Comparison of ENCODE assay signal across 7 cellular contexts in genomic region chr2:95681589-95682081, GRCh38.
DNase-seq lines count a peak whose midpoint lies in the region; ATAC-seq and TF ChIP-seq lines count a peak whose summit lies in the region.
"Not testable (repeated sequence)": the region's sequence is repeated elsewhere in the genome, so short reads cannot be mapped to it uniquely, and the experiment has no call there.

No MANE protein-coding gene starts in this region.

- H3K4me3 ChIP-seq in adrenal gland; fibroblast of mammary gland (ENCODE audit: control insufficient read depth, low read depth, low read length); left ventricle myocardium inferior; right lobe of liver; skeletal muscle cell (ENCODE audit: low read depth, low read length): not testable (repeated sequence)

- 19 to 31% (median 24%) methylated on average over 3 to 6 of the region's 6 CpGs for WGBS in adrenal gland, 4 donors
- 5% methylated on average over 2 of the region's 6 CpGs for WGBS in right lobe of liver (ENCODE audit: insufficient coverage, low coverage, low lambda C conversion rate, missing lambda C conversion rate)

- peak; percentile 19 for DNase-seq in EL
- DNase-seq in M059J (ENCODE audit: low read depth) = peak; percentile 43
- peak in 4 of 7 donors; percentile 47 to 71 (median 52) for DNase-seq in adrenal gland
- DNase-seq in fibroblast of mammary gland (ENCODE audit: low read depth) = peak; percentile 76
- DNase-seq in left ventricle myocardium inferior = not testable (repeated sequence)
- DNase-seq in right lobe of liver = peak in 1 of 3 donors; percentile 34
- DNase-seq in skeletal muscle cell (ENCODE audit: low read depth) = peak; percentile 39

- not testable (repeated sequence) for H3K4me1 ChIP-seq in adrenal gland (replicated peaks in 1 of 2)
- H3K4me1 ChIP-seq in left ventricle myocardium inferior = peaks cover 24% of the 10 kb centered on the region
- peaks cover 0 to 30% (median 8%) of the 10 kb centered on the region in 4 donors for H3K4me1 ChIP-seq in right lobe of liver

- H3K27me3 ChIP-seq in adrenal gland; left ventricle myocardium inferior (ENCODE audit: low read depth); right lobe of liver: not testable (repeated sequence)

- TF ChIP-seq CTCF in adrenal gland (IDR thresholded peaks at IDR 0.05); fibroblast of mammary gland (conservative IDR thresholded peaks at IDR 0.05; ENCODE audit: control insufficient read depth, insufficient read depth, low read depth, low read length); left ventricle myocardium inferior (IDR thresholded peaks at IDR 0.05; ENCODE audit: borderline replicate concordance); right lobe of liver (IDR thresholded peaks at IDR 0.05): not testable (repeated sequence)

- not testable (repeated sequence) for H3K9me3 ChIP-seq in adrenal gland (replicated peaks in 1 of 3); left ventricle myocardium inferior (replicated peaks); right lobe of liver

- intact Hi-C loops in adrenal gland (cut with DNase I); left ventricle myocardium inferior (cut with micrococcal nuclease); right lobe of liver (cut with DNase I): not testable (repeated sequence)

- H3K36me3 ChIP-seq in adrenal gland (replicated peaks in 1 of 2); left ventricle myocardium inferior; right lobe of liver: not testable (repeated sequence)

- peak; percentile 55 to 69 (median 60) for ATAC-seq in right lobe of liver

- TF ChIP-seq POLR2A in adrenal gland (IDR thresholded peaks at IDR 0.05) = peak in 1 of 2 donors; percentile 16
- not testable (repeated sequence) for TF ChIP-seq POLR2A in right lobe of liver (IDR thresholded peaks at IDR 0.05)

- peak overlapping the region in 1 of 5 donors; percentile 71 for H3K27ac ChIP-seq in adrenal gland
- peak overlapping the region; percentile 51 for H3K27ac ChIP-seq in left ventricle myocardium inferior (replicated peaks)
- peak overlapping the region in 1 of 3 donors; percentile 15 for H3K27ac ChIP-seq in right lobe of liver
